ENCODE assay signal across 8 cellular contexts in the genomic region with DNA sequence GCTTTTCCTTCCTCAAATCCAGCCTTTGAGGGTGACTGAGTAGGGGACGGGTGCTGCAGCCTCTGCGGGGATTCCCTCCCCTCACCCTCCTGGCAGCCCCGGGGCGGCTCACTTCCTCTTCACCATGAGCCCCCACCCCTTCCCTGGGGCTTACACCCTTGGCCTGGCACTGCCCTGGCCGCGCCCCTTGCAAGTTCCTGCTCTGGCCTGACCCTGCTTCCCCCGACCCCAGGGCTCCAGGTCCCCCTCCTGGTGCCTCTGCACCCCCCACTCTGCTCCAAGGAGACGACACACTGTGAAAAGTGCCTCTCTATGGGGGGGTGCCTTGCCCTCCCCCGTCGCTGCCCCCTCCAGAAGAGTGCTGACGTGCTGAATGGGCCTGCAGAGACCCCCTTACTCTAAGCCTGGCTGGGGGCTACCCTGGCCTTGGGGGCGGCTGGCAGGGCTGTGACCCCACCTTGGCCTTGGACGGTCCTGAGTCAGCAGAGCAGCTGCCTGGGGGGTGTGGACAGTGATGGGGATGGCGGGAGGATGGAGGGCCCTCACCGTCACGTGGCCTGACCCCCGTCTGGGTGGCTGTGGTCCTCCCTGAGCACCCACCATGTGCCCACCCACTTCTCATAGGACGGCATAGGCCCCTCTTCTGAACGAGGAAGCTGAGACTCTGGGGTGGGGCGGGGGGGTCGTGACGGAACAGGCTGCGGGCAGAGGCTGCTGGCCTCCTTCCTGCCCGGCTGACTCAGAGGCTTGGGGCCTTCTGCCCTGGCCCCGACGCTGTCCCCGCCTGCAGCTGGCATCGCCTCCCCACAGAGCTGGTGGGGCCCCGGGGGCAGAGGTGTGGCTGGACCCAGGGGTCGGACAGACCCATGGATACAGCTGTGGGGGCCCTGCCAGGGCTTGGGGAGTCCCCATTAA. TPM values are rescaled to one million over a fixed set of nuclear protein-coding genes. Genes with fewer than 3 reads are reported as not detected.
A peak's percentile ranks its signal among the peaks of the same experiment; 100 is the strongest.
DNase-seq lines count a peak whose midpoint lies in the region; ATAC-seq and TF ChIP-seq lines count a peak whose summit lies in the region.

No MANE protein-coding gene starts in this region.

- no TSS peak for BruUV-seq in OCI-LY7 (replicated peaks; lab: Mats Ljungman, UMichigan)

- H3K27ac Mint-ChIP-seq in activated naive CD4-positive, alpha-beta T cell treated with anti-CD3 and anti-CD28 coated beads for 36 hours = peak overlapping the region; percentile 95

- H3K79me2 ChIP-seq in OCI-LY7 (ENCODE audit: insufficient read depth, low read depth, low read length) = no peaks in the 10 kb centered on the region

- TF ChIP-seq POLR2A in heart left ventricle (IDR thresholded peaks at IDR 0.05) = no peak

- TF ChIP-seq CTCF in OCI-LY7 (conservative IDR thresholded peaks at IDR 0.05; ENCODE audit: low read length) (no peak), heart left ventricle (IDR thresholded peaks at IDR 0.05) (no peak)

- H3K36me3 ChIP-seq in BLaER1 treated with 17β-estradiol and CSF1 and Interleukin-3, amounts not matched to agents 10 nM and 100 nM = peaks cover 20 to 40% (median 30%) of the 10 kb centered on the region in 11 experiments
- H3K36me3 ChIP-seq in OCI-LY7 (ENCODE audit: insufficient read depth, low read length) (no peaks in the 10 kb centered on the region), heart left ventricle (peaks cover 0 to 39% (median 33%) of the 10 kb centered on the region in 9 donors)

- H2AFZ ChIP-seq in OCI-LY7 (ENCODE audit: low read length) = peak overlapping the region; percentile 83

- H3K27ac ChIP-seq in BLaER1 treated with 17β-estradiol and CSF1 and Interleukin-3, amounts not matched to agents 10 nM and 100 nM = peak overlapping the region; percentile 73 to 98 (median 92)
- peak overlapping the region; percentile 31 for H3K27ac ChIP-seq in OCI-LY7 (ENCODE audit: low read depth, low read length, poor library complexity, severe bottlenecking)
- peak overlapping the region in 11 of 12 donors; percentile 28 to 96 (median 59) for H3K27ac ChIP-seq in heart left ventricle

- H3K9ac ChIP-seq in BLaER1 treated with 17β-estradiol and CSF1 and Interleukin-3, amounts not matched to agents 10 nM and 100 nM = peak overlapping the region; percentile 73 to 90 (median 82)

- no peaks in the 10 kb centered on the region for H3K9me3 ChIP-seq in BLaER1 treated with 17β-estradiol and CSF1 and Interleukin-3, amounts not matched to agents 10 nM and 100 nM (replicated peaks in 1 of 11)
- H3K9me3 ChIP-seq in OCI-LY7 (ENCODE audit: low read length) (no peaks in the 10 kb centered on the region), heart left ventricle (no peaks in the 10 kb centered on the region)

- H3K4me1 Mint-ChIP-seq in activated naive CD4-positive, alpha-beta T cell treated with anti-CD3 and anti-CD28 coated beads for 36 hours (ENCODE audit: low read depth) = peaks cover 49% of the 10 kb centered on the region

- no peaks in the 10 kb centered on the region for H3K9me3 Mint-ChIP-seq in activated naive CD4-positive, alpha-beta T cell treated with anti-CD3 and anti-CD28 coated beads for 36 hours

- peak overlapping the region in 9 of 10 experiments; percentile 30 to 63 (median 49); a peak in 16 of 20 replicates for H3K4me3 ChIP-seq in BLaER1 treated with 17β-estradiol and CSF1 and Interleukin-3, amounts not matched to agents 10 nM and 100 nM
- H3K4me3 ChIP-seq in OCI-LY7 (ENCODE audit: low read depth, low read length, poor library complexity, severe bottlenecking) (peak overlapping the region; percentile 9), heart left ventricle (peak overlapping the region in 2 of 12 donors; percentile 19 to 42)

- H3K36me3 Mint-ChIP-seq in activated naive CD4-positive, alpha-beta T cell treated with anti-CD3 and anti-CD28 coated beads for 36 hours (ENCODE audit: low read depth) = peaks cover 2% of the 10 kb centered on the region

- DNase-seq in OCI-LY7 (ENCODE audit: low spot score) = peak; percentile 76
- DNase-seq in activated naive CD4-positive, alpha-beta T cell treated with anti-CD3 and anti-CD28 coated beads for 36 hours = peak; percentile 87
- peak; percentile 74 to 92 (median 84) for DNase-seq in heart left ventricle
- peak; percentile 39 to 46 for DNase-seq in stimulated activated CD4-positive, alpha-beta T cell treated with anti-CD3 and anti-CD28 coated beads, Interleukin-2, amount 100 ng/mL, for 24 hours
- no peak for DNase-seq in GM19240 (ENCODE audit: insufficient read length, low spot score)

- CTCF ChIA-PET in OCI-LY7 (lab: Charles Lee; ENCODE audit: unreplicated experiment) = no interaction called here
- CTCF ChIA-PET in activated naive CD4-positive, alpha-beta T cell treated with anti-CD3 and anti-CD28 coated beads for 36 hours (lab: Charles Lee) = interaction anchor here (1.8 to 1.9 kb wide), 2 partner anchors 9 to 51 kb away, joined by 4 read pairs; no protein-coding TSS in a partner anchor

- POLR2A ChIA-PET in OCI-LY7 (lab: Charles Lee) = interaction anchor here (0.5 to 2.7 kb wide), 4 partner anchors 18 to 83 kb away, joined by 3 to 10 read pairs (median 3); no protein-coding TSS in a partner anchor

- no peaks in the 10 kb centered on the region for H3K27me3 ChIP-seq in BLaER1 treated with 17β-estradiol and CSF1 and Interleukin-3, amounts not matched to agents 10 nM and 100 nM
- H3K27me3 ChIP-seq in heart left ventricle = no peaks in the 10 kb centered on the region

- peaks cover 67 to 80% (median 72%) of the 10 kb centered on the region in 10 experiments for H3K4me1 ChIP-seq in BLaER1 treated with 17β-estradiol and CSF1 and Interleukin-3, amounts not matched to agents 10 nM and 100 nM
- peaks cover 30% of the 10 kb centered on the region for H3K4me1 ChIP-seq in OCI-LY7 (ENCODE audit: insufficient read depth, low read length, poor library complexity, severe bottlenecking)
- peaks cover 0 to 71% (median 36%) of the 10 kb centered on the region in 12 donors for H3K4me1 ChIP-seq in heart left ventricle

- no peaks in the 10 kb centered on the region for H3K27me3 Mint-ChIP-seq in activated naive CD4-positive, alpha-beta T cell treated with anti-CD3 and anti-CD28 coated beads for 36 hours (ENCODE audit: low read depth)

- peak overlapping the region; percentile 68 for H3K4me3 Mint-ChIP-seq in activated naive CD4-positive, alpha-beta T cell treated with anti-CD3 and anti-CD28 coated beads for 36 hours

- intact Hi-C loops in OCI-LY7 (cut with micrococcal nuclease; ENCODE audit: unreplicated experiment) (no loop called here), heart left ventricle (cut with DNase I) (no loop called here)
- intact Hi-C loops in activated naive CD4-positive, alpha-beta T cell treated with anti-CD3 and anti-CD28 coated beads for 36 hours (cut with micrococcal nuclease) = loop anchor here (1.0 to 5.0 kb wide), 7 partner anchors 7 to 229 kb away; a partner anchor contains a TSS

- H4K20me1 ChIP-seq in BLaER1 treated with 17β-estradiol and CSF1 and Interleukin-3, amounts not matched to agents 10 nM and 100 nM = peaks cover 0 to 59% (median 42%) of the 10 kb centered on the region in 11 experiments; a peak in 19 of 22 replicates
- no peaks in the 10 kb centered on the region for H4K20me1 ChIP-seq in OCI-LY7 (ENCODE audit: insufficient read depth, low read length)

- H3K4me2 ChIP-seq in BLaER1 treated with 17β-estradiol and CSF1 and Interleukin-3, amounts not matched to agents 10 nM and 100 nM = peak overlapping the region; percentile 85 to 100 (median 97)
- peak overlapping the region; percentile 55 for H3K4me2 ChIP-seq in OCI-LY7 (ENCODE audit: low read length)

- WGBS in heart left ventricle, 4 donors = 63 to 71% (median 68%) methylated on average over 21 to 30 of the region's 30 CpGs

- H3K9me2 ChIP-seq in OCI-LY7 (ENCODE audit: insufficient read depth, low read length) = no peaks in the 10 kb centered on the region

- peak; percentile 67 for ATAC-seq in GM21786 (IDR thresholded peaks at IDR 0.05; ENCODE audit: unreplicated experiment)
- ATAC-seq in heart left ventricle = peak; percentile 48 to 70 (median 62)
- no peak for ATAC-seq in HG03565 (IDR thresholded peaks at IDR 0.05; ENCODE audit: unreplicated experiment)

RNA-seq across cellular contexts. Expression of a gene that starts 9.8 kb away (rescaled TPM):
- total RNA-seq in OCI-LY7 (2014; rRNA removed; shearing (Covaris generic)) = 1.2 and 2.3 TPM in 2 replicates
- total RNA-seq in OCI-LY7 (2022) (1.2 and 2.1 TPM in 2 replicates), heart left ventricle (10 to 100 TPM in 3 of 9 donors, 1 to 10 TPM in 6; 3.1 to 22.8 (median 7.7) TPM)
- total RNA-seq in activated naive CD4-positive, alpha-beta T cell treated with anti-CD3 and anti-CD28 coated beads for 36 hours = 10 to 100 TPM; 19.7 to 22.7 TPM
- polyA plus RNA-seq in heart left ventricle = 1 to 10 TPM; 5.4 to 5.7 TPM

RNA-seq across cellular contexts. Expression of a gene that starts 25.9 kb away (rescaled TPM):
- 50.8 and 52.0 TPM in 2 replicates for total RNA-seq in OCI-LY7 (2014; rRNA removed; shearing (Covaris generic))
- total RNA-seq in OCI-LY7 (2022) (42.2 and 44.7 TPM in 2 replicates), heart left ventricle (10 to 100 TPM; 10.9 to 27.8 (median 14.9) TPM)
- 10 to 100 TPM; 26.8 to 27.3 TPM for total RNA-seq in activated naive CD4-positive, alpha-beta T cell treated with anti-CD3 and anti-CD28 coated beads for 36 hours
- polyA plus RNA-seq in heart left ventricle = 10 to 100 TPM; 13.8 to 17.8 TPM

RNA-seq across cellular contexts. Expression of a gene that starts 29.4 kb away (rescaled TPM):
- total RNA-seq in OCI-LY7 (2014; rRNA removed; shearing (Covaris generic)) = 3.9 and 6.6 TPM in 2 replicates
- total RNA-seq in OCI-LY7 (2022) (6.2 and 8.6 TPM in 2 replicates), heart left ventricle (10 to 100 TPM in 5 of 9 donors, 1 to 10 TPM in 4; 8.0 to 14.1 (median 10.3) TPM)
- total RNA-seq in activated naive CD4-positive, alpha-beta T cell treated with anti-CD3 and anti-CD28 coated beads for 36 hours = 1 to 10 TPM; 6.6 to 9.4 TPM
- polyA plus RNA-seq in heart left ventricle = 10 to 100 TPM in 1 of 2 donors, 1 to 10 TPM in 1; 5.0 to 10.8 TPM

RNA-seq across cellular contexts. Expression of a gene that starts 53.2 kb away (rescaled TPM):
- not detected in 2 replicates for total RNA-seq in OCI-LY7 (2014; rRNA removed; shearing (Covaris generic))
- total RNA-seq in OCI-LY7 (2022) (not detected in 2 replicates), heart left ventricle (not detected)
- not detected for total RNA-seq in activated naive CD4-positive, alpha-beta T cell treated with anti-CD3 and anti-CD28 coated beads for 36 hours
- not detected for polyA plus RNA-seq in heart left ventricle

Comparison
In these comparisons a context has a peak if more than half of its experiments do, and no peak if none do; other contexts are left out.
1. H3K27ac ChIP-seq: peak in every context shown above with its lines; median percentile 92 in BLaER1 treated with 17β-estradiol and CSF1 and Interleukin-3, amounts not matched to agents 10 nM and 100 nM; 59 in heart left ventricle; 31 in OCI-LY7.